17 cellular contexts compared by ENCODE assay signal in the genomic region with DNA sequence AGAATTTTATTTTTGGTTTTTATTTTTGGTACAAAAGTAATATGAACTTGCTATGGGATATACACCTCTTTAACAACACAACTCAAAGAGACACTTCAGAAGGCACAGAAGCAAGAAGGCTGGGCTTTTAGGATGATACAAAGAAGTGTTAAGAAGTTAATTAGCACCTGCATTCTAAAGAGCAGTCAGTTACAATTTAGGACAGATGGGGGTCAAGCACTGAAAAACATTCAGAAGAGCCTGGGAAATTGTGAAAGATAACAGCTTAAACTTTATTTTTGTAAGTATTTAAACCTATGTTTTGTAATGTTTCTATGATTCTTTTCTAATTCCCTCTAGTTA.
A peak's percentile ranks its signal among the peaks of the same experiment; 100 is the strongest.
DNase-seq lines count a peak whose midpoint lies in the region; ATAC-seq and TF ChIP-seq lines count a peak whose summit lies in the region.
"Had no signal": no experiment of that assay in that cellular context is flagged by ENCODE, and none has a peak within 500 bp of the region (broad histone marks: within the 10 kb centered on the region; RNA-seq: fewer than 3 reads in every experiment).

No MANE protein-coding gene starts in this region.

- H3K9ac ChIP-seq in HUES48 (ENCODE audit: low read depth, low read length) (peak overlapping the region; percentile 14; the same call in 1 of the 2 replicates), iPS-20b (ENCODE audit: low read depth, low read length) (peak overlapping the region; percentile 14; the same call in 1 of the 2 replicates)
- H3K9ac ChIP-seq: GM23248 had no signal

- TF ChIP-seq EP300 in esophagus muscularis mucosa (IDR thresholded peaks at IDR 0.05), result no peak

- peak overlapping the region; percentile 25 for H3K4me3 ChIP-seq in HUES48 (ENCODE audit: low read depth, low read length)
- H3K4me3 ChIP-seq in iPS-20b (ENCODE audit: low read length), result peak overlapping the region; percentile 39
- H3K4me3 ChIP-seq in esophagus muscularis mucosa, result no peak overlapping the region
- no peak overlapping the region for H3K4me3 ChIP-seq in coronary artery
- H3K4me3 ChIP-seq: GM23248 had no signal

- CTCF ChIA-PET in WTC11 (lab: Charles Lee), result interaction anchor here (1.7 kb wide), 1 partner anchor 205 kb away, joined by 3 read pairs; no protein-coding TSS in a partner anchor

- peaks cover 34% of the 10 kb centered on the region for H3K4me1 Mint-ChIP-seq in WTC11
- H3K4me1 Mint-ChIP-seq: CD4-positive, CD25-positive, alpha-beta regulatory T cell; CD8-positive, alpha-beta memory T cell; IgD-negative memory B cell had no signal

- no peaks in the 10 kb centered on the region for H3K9me3 Mint-ChIP-seq in WTC11

- no peak for TF ChIP-seq POLR2A in esophagus muscularis mucosa (IDR thresholded peaks at IDR 0.05; ENCODE audit: low read depth)

- peaks cover 4% of the 10 kb centered on the region for H3K36me3 Mint-ChIP-seq in WTC11
- H3K36me3 Mint-ChIP-seq: CD4-positive, CD25-positive, alpha-beta regulatory T cell; CD8-positive, alpha-beta memory T cell; IgD-negative memory B cell had no signal

- H3K27me3 Mint-ChIP-seq in WTC11 (ENCODE audit: low read depth), result no peaks in the 10 kb centered on the region
- H3K27me3 Mint-ChIP-seq: CD4-positive, CD25-positive, alpha-beta regulatory T cell; CD8-positive, alpha-beta memory T cell; IgD-negative memory B cell had no signal

- intact Hi-C loops in esophagus muscularis mucosa (cut with DNase I), result no loop called here

- DNase-seq in WTC11 (ENCODE audit: low spot score), result no peak
- DNase-seq in NCI-H2196 treated with DMSO at 0.1 percent for 48 hours (lab: John Stamatoyannopoulos, UW; ENCODE audit: unreplicated experiment), result no peak
- DNase-seq in esophagus muscularis mucosa (ENCODE audit: extremely low spot score), result no peak
- no peak for DNase-seq in coronary artery (ENCODE audit: low spot score)
- DNase-seq: ACHN; BE2C; C1 segment of cervical spinal cord; CD4-positive, CD25-positive, alpha-beta regulatory T cell; CD8-positive, alpha-beta memory T cell; COR-L47; DMS 273 treated with DMSO at 0.1 percent for 48 hours; GM23248; H7; KBM-7 had no signal

- ATAC-seq in WTC11, result peak; percentile 38

- peaks cover 23% of the 10 kb centered on the region for H3K4me1 ChIP-seq in HUES48 (ENCODE audit: control insufficient read depth, insufficient read depth, low read length)
- H3K4me1 ChIP-seq in iPS-20b (ENCODE audit: insufficient read depth, low read length), result peaks cover 12% of the 10 kb centered on the region; the same call in 1 of the 2 replicates
- no peaks in the 10 kb centered on the region for H3K4me1 ChIP-seq in esophagus muscularis mucosa
- H3K4me1 ChIP-seq: BE2C had no signal

- H3K27ac ChIP-seq in HUES48 (ENCODE audit: low read depth, low read length) (peak overlapping the region; percentile 90), iPS-20b (ENCODE audit: low read length) (peak overlapping the region; percentile 54), esophagus muscularis mucosa (replicated peaks in 1 of 4) (no peak overlapping the region), coronary artery (no peak overlapping the region)
- H3K27ac ChIP-seq: GM23248 had no signal

- H3K36me3 ChIP-seq in HUES48 (ENCODE audit: control insufficient read depth, insufficient read depth, low read length) (no peaks in the 10 kb centered on the region), iPS-20b (ENCODE audit: insufficient read depth, low read depth, low read length) (no peaks in the 10 kb centered on the region), esophagus muscularis mucosa (no peaks in the 10 kb centered on the region)
- H3K36me3 ChIP-seq: BE2C had no signal

- POLR2A ChIA-PET in WTC11 (lab: Charles Lee), result no interaction called here

- H3K4me3 Mint-ChIP-seq in WTC11, result peak overlapping the region; percentile 42
- H3K4me3 Mint-ChIP-seq: CD4-positive, CD25-positive, alpha-beta regulatory T cell; CD8-positive, alpha-beta memory T cell; IgD-negative memory B cell had no signal

- H3K27me3 ChIP-seq in HUES48 (ENCODE audit: control insufficient read depth, insufficient read depth, low read length) (no peaks in the 10 kb centered on the region), iPS-20b (ENCODE audit: insufficient read depth, low read length) (no peaks in the 10 kb centered on the region), esophagus muscularis mucosa (no peaks in the 10 kb centered on the region)
- H3K27me3 ChIP-seq: BE2C had no signal

- H3K9me3 ChIP-seq in HUES48 (ENCODE audit: control insufficient read depth, insufficient read depth, low read length) (no peaks in the 10 kb centered on the region), iPS-20b (ENCODE audit: insufficient read depth, low read depth, low read length) (no peaks in the 10 kb centered on the region), esophagus muscularis mucosa (no peaks in the 10 kb centered on the region)
- H3K9me3 ChIP-seq: BE2C had no signal

- no peak for TF ChIP-seq CTCF in WTC11 (IDR thresholded peaks at IDR 0.05)
- TF ChIP-seq CTCF in esophagus muscularis mucosa (IDR thresholded peaks at IDR 0.05), result no peak
- no peak for TF ChIP-seq CTCF in coronary artery (IDR thresholded peaks at IDR 0.05)

- H3K27ac Mint-ChIP-seq in WTC11, result peak overlapping the region; percentile 97
- H3K27ac Mint-ChIP-seq: CD8-positive, alpha-beta memory T cell; IgD-negative memory B cell had no signal

TF ChIP-seq in WTC11, 78 proteins besides CTCF, POLR2A, EP300 and RAD21 (continues in another document):
- TF ChIP-seq JAZF1 (CRISPR knock-in tag; IDR thresholded peaks at IDR 0.05) (no peak), ZNF425 (CRISPR knock-in tag; conservative IDR thresholded peaks at IDR 0.05) (no peak), ZNF671 (CRISPR knock-in tag; IDR thresholded peaks at IDR 0.05) (no peak)
- TF ChIP-seq, protein P1, sequence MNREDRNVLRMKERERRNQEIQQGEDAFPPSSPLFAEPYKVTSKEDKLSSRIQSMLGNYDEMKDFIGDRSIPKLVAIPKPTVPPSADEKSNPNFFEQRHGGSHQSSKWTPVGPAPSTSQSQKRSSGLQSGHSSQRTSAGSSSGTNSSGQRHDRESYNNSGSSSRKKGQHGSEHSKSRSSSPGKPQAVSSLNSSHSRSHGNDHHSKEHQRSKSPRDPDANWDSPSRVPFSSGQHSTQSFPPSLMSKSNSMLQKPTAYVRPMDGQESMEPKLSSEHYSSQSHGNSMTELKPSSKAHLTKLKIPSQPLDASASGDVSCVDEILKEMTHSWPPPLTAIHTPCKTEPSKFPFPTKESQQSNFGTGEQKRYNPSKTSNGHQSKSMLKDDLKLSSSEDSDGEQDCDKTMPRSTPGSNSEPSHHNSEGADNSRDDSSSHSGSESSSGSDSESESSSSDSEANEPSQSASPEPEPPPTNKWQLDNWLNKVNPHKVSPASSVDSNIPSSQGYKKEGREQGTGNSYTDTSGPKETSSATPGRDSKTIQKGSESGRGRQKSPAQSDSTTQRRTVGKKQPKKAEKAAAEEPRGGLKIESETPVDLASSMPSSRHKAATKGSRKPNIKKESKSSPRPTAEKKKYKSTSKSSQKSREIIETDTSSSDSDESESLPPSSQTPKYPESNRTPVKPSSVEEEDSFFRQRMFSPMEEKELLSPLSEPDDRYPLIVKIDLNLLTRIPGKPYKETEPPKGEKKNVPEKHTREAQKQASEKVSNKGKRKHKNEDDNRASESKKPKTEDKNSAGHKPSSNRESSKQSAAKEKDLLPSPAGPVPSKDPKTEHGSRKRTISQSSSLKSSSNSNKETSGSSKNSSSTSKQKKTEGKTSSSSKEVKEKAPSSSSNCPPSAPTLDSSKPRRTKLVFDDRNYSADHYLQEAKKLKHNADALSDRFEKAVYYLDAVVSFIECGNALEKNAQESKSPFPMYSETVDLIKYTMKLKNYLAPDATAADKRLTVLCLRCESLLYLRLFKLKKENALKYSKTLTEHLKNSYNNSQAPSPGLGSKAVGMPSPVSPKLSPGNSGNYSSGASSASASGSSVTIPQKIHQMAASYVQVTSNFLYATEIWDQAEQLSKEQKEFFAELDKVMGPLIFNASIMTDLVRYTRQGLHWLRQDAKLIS (CRISPR knock-in tag; IDR thresholded peaks at IDR 0.05; ENCODE audit: borderline replicate concordance), result no peak
- TF ChIP-seq, protein P2, sequence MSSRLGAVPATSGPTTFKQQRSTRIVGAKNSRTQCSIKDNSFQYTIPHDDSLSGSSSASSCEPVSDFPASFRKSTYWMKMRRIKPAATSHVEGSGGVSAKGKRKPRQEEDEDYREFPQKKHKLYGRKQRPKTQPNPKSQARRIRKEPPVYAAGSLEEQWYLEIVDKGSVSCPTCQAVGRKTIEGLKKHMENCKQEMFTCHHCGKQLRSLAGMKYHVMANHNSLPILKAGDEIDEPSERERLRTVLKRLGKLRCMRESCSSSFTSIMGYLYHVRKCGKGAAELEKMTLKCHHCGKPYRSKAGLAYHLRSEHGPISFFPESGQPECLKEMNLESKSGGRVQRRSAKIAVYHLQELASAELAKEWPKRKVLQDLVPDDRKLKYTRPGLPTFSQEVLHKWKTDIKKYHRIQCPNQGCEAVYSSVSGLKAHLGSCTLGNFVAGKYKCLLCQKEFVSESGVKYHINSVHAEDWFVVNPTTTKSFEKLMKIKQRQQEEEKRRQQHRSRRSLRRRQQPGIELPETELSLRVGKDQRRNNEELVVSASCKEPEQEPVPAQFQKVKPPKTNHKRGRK (CRISPR knock-in tag; IDR thresholded peaks at IDR 0.05; ENCODE audit: borderline replicate concordance), result no peak

Comparison
In these comparisons a context has a peak if more than half of its experiments do, and no peak if none do; other contexts are left out.
1. H3K27ac ChIP-seq: peak in HUES48 (single experiment) and iPS-20b (single experiment); none in esophagus muscularis mucosa (0 of 4) and coronary artery (0 of 2).
2. H3K4me3 ChIP-seq: peak in HUES48 (single experiment) and iPS-20b (single experiment); none in esophagus muscularis mucosa (0 of 4) and coronary artery (single experiment).